16 cellular contexts compared by ENCODE assay signal in genomic region chr5:132486318-132487094, GRCh38. TPM values are rescaled to one million over a fixed set of nuclear protein-coding genes. Genes with fewer than 3 reads are reported as not detected.
DNase-seq lines count a peak whose midpoint lies in the region; ATAC-seq, FAIRE-seq and TF ChIP-seq lines count a peak whose summit lies in the region.
"Had no signal": no experiment of that assay in that cellular context is flagged by ENCODE, and none has a peak within 500 bp of the region (broad histone marks: within the 10 kb centered on the region; RNA-seq: fewer than 3 reads in every experiment).

No MANE protein-coding gene starts in this region.

- TF ChIP-seq CTCF in kidney (IDR thresholded peaks at IDR 0.05; ENCODE audit: borderline replicate concordance, extremely low read depth, insufficient read depth): no peak

- no peaks in the 10 kb centered on the region for H3K27me3 Mint-ChIP-seq in activated CD4-positive, alpha-beta T cell treated with anti-CD3 and anti-CD28 coated beads for 36 hours
- no peaks in the 10 kb centered on the region for H3K27me3 Mint-ChIP-seq in stimulated activated naive CD8-positive, alpha-beta T cell treated with anti-CD3 and anti-CD28 coated beads, Interleukin-15, amount 100 ng/mL, for 72 hours

- no peaks in the 10 kb centered on the region for H3K9me3 ChIP-seq in kidney (ENCODE audit: control insufficient read depth in 1 of 2, low read length in 2 of 2)
- H3K9me3 ChIP-seq in HAP-1: no peaks in the 10 kb centered on the region
- H3K9me3 ChIP-seq: body of pancreas had no signal

- H3K4me1 Mint-ChIP-seq in activated CD4-positive, alpha-beta T cell treated with anti-CD3 and anti-CD28 coated beads for 36 hours: peaks cover 54% of the 10 kb centered on the region
- H3K4me1 Mint-ChIP-seq in stimulated activated naive CD8-positive, alpha-beta T cell treated with anti-CD3 and anti-CD28 coated beads, Interleukin-15, amount 100 ng/mL, for 72 hours: peaks cover 84% of the 10 kb centered on the region

- POLR2A ChIA-PET in activated CD4-positive, alpha-beta T cell treated with anti-CD3 and anti-CD28 coated beads for 36 hours (lab: Charles Lee): interaction anchor here (0.7 to 9.5 kb wide), 7 partner anchors 12 to 298 kb away, joined by 3 to 130 read pairs (median 8); no protein-coding TSS in a partner anchor

- CTCF ChIA-PET in activated CD4-positive, alpha-beta T cell treated with anti-CD3 and anti-CD28 coated beads for 36 hours (lab: Charles Lee): interaction anchor here (0.6 to 4.9 kb wide), 3 partner anchors 7 to 99 kb away, joined by 3 to 25 read pairs (median 3); no protein-coding TSS in a partner anchor

- no peak overlapping the region for H3K4me3 ChIP-seq in kidney (ENCODE audit: low read length in 2 of 2)
- H3K4me3 ChIP-seq in HAP-1: no peak overlapping the region
- H3K4me3 ChIP-seq: body of pancreas had no signal

- no peak overlapping the region for H3K9ac ChIP-seq in kidney (ENCODE audit: low read length in 2 of 2)

- peak overlapping the region; percentile 92 for H3K27ac Mint-ChIP-seq in activated CD4-positive, alpha-beta T cell treated with anti-CD3 and anti-CD28 coated beads for 36 hours
- H3K27ac Mint-ChIP-seq in stimulated activated naive CD8-positive, alpha-beta T cell treated with anti-CD3 and anti-CD28 coated beads, Interleukin-15, amount 100 ng/mL, for 72 hours: peak overlapping the region; percentile 70 to 98
- H3K27ac Mint-ChIP-seq: WTC11 had no signal

- H3K36me3 ChIP-seq in kidney (ENCODE audit: control insufficient read depth in 1 of 2, insufficient read depth in 2 of 2, low read length in 2 of 2): peaks cover 42 to 46% of the 10 kb centered on the region in 2 donors
- peaks cover 21% of the 10 kb centered on the region for H3K36me3 ChIP-seq in HAP-1 (replicated peaks)

- no peak for DNase-seq in activated CD4-positive, alpha-beta T cell treated with anti-CD3 and anti-CD28 coated beads for 36 hours
- no peak for DNase-seq in activated CD4-positive, alpha-beta T cell treated with anti-CD3 and anti-CD28 coated beads, Interleukin-2, amount 50 U/mL, for 4 hours
- DNase-seq in activated CD8-positive, alpha-beta memory T cell treated with anti-CD3 and anti-CD28 coated beads, Interleukin-2, amount 50 U/mL, for 48 hours: peak; percentile 55
- DNase-seq in kidney (peak; percentile 32), HAP-1 (ENCODE audit: low spot score in 2 of 2) (no peak), DMS 273 treated with DMSO at 0.1 percent for 48 hours (lab: John Stamatoyannopoulos, UW) (no peak)
- DNase-seq in stimulated activated naive CD8-positive, alpha-beta T cell treated with anti-CD3 and anti-CD28 coated beads, Interleukin-15, amount 100 ng/mL, for 72 hours: peak in 1 of 2 donors; percentile 32

- no peak overlapping the region for H3K27ac ChIP-seq in kidney (ENCODE audit: low read depth in 2 of 2, low read length in 2 of 2)
- H3K27ac ChIP-seq: body of pancreas had no signal

- intact Hi-C loops in activated CD4-positive, alpha-beta T cell treated with anti-CD3 and anti-CD28 coated beads for 36 hours (cut with DNase I, micrococcal nuclease): no loop called here
- intact Hi-C loops in kidney (cut with DNase I): loop anchor here (10.0 kb wide), 1 partner anchor 62 kb away; no protein-coding TSS in a partner anchor

- ATAC-seq in activated CD4-positive, alpha-beta T cell treated with anti-CD3 and anti-CD28 coated beads for 36 hours: no peak
- ATAC-seq in stimulated activated naive CD8-positive, alpha-beta T cell treated with anti-CD3 and anti-CD28 coated beads, Interleukin-15, amount 100 ng/mL, for 72 hours: no peak
- no peak for ATAC-seq in SK-N-SH treated with all-trans-retinoic acid at 6 μM for 48 hours
- ATAC-seq: body of pancreas, WTC11 had no signal

- FAIRE-seq in kidney (lab: Jason Lieb, UNC): no peak
- FAIRE-seq: G401.6, H54, islet of Langerhans had no signal

- in situ Hi-C loops in HAP-1 (cut with MboI; ENCODE audit: low sequenced_read_pairs): no loop called here

- H3K9me3 Mint-ChIP-seq in activated CD4-positive, alpha-beta T cell treated with anti-CD3 and anti-CD28 coated beads for 36 hours (ENCODE audit: low read depth): no peaks in the 10 kb centered on the region
- no peaks in the 10 kb centered on the region for H3K9me3 Mint-ChIP-seq in stimulated activated naive CD8-positive, alpha-beta T cell treated with anti-CD3 and anti-CD28 coated beads, Interleukin-15, amount 100 ng/mL, for 72 hours
- H3K9me3 Mint-ChIP-seq: WTC11 had no signal

- no peaks in the 10 kb centered on the region for H3K27me3 ChIP-seq in HAP-1 (ENCODE audit: low read depth)
- H3K27me3 ChIP-seq: body of pancreas had no signal

- peak overlapping the region; percentile 96 for H3K4me3 Mint-ChIP-seq in activated CD4-positive, alpha-beta T cell treated with anti-CD3 and anti-CD28 coated beads for 36 hours
- peak overlapping the region; percentile 96 to 97 for H3K4me3 Mint-ChIP-seq in stimulated activated naive CD8-positive, alpha-beta T cell treated with anti-CD3 and anti-CD28 coated beads, Interleukin-15, amount 100 ng/mL, for 72 hours
- H3K4me3 Mint-ChIP-seq: WTC11 had no signal

- H3K36me3 Mint-ChIP-seq in activated CD4-positive, alpha-beta T cell treated with anti-CD3 and anti-CD28 coated beads for 36 hours (ENCODE audit: low read depth): peaks cover 75% of the 10 kb centered on the region

- H3K4me1 ChIP-seq in kidney (ENCODE audit: control insufficient read depth in 1 of 2, insufficient read depth in 1 of 2, low read depth in 1 of 2, low read length in 2 of 2) (peaks cover 10 to 40% of the 10 kb centered on the region in 2 donors), HAP-1 (0 out of 2 replicates have a peak, but pooled peaks cover 6% of the 10 kb centered on the region)

TF ChIP-seq in SK-N-SH treated with all-trans-retinoic acid at 6 μM for 48 hours, 23 proteins besides CTCF, POLR2A, EP300 and RAD21:
- TF ChIP-seq ZFP30 (CRISPR knock-in tag; IDR thresholded peaks at IDR 0.05) (no peak), ESRRG (CRISPR knock-in tag; IDR thresholded peaks at IDR 0.05) (no peak), TCF4 (CRISPR knock-in tag; IDR thresholded peaks at IDR 0.05; ENCODE audit: borderline replicate concordance) (no peak)

RNA-seq across cellular contexts. Expression of gene IRF1, which starts 4.1 kb away (rescaled TPM):
- 100 to 1,000 TPM; 121 to 130 TPM for total RNA-seq in activated CD4-positive, alpha-beta T cell treated with anti-CD3 and anti-CD28 coated beads for 36 hours
- 55.6 TPM for total RNA-seq in kidney
- 20.5 TPM for polyA plus RNA-seq in kidney (ENCODE audit: insufficient read depth, low read depth, low replicate concordance)

RNA-seq across cellular contexts. Expression of gene IL5, which starts 56.8 kb away (rescaled TPM):
- total RNA-seq in activated CD4-positive, alpha-beta T cell treated with anti-CD3 and anti-CD28 coated beads for 36 hours: 1 to 10 TPM in 1 of 2 experiments, under 1 TPM in 1; 0.69 to 1.6 TPM
- total RNA-seq in kidney: not detected
- not detected for polyA plus RNA-seq in kidney (ENCODE audit: insufficient read depth, low read depth, low replicate concordance)
- total RNA-seq: A673, body of pancreas, MCF 10A, WTC11 had no signal
- polyA plus RNA-seq: esophagus had no signal

Comparison
In these comparisons a context has a peak if more than half of its experiments do, and no peak if none do; other contexts are left out.
1. DNase-seq: peak in activated CD8-positive, alpha-beta memory T cell treated with anti-CD3 and anti-CD28 coated beads, Interleukin-2, amount 50 U/mL, for 48 hours (single experiment) and kidney (single experiment); none in activated CD4-positive, alpha-beta T cell treated with anti-CD3 and anti-CD28 coated beads for 36 hours (single experiment), activated CD4-positive, alpha-beta T cell treated with anti-CD3 and anti-CD28 coated beads, Interleukin-2, amount 50 U/mL, for 4 hours (0 of 2), HAP-1 (0 of 2) and DMS 273 treated with DMSO at 0.1 percent for 48 hours (single experiment).